8 cellular contexts compared by ENCODE assay signal in genomic region chr12:56359851-56360767, GRCh38. TPM values are rescaled to one million over a fixed set of nuclear protein-coding genes. Genes with fewer than 3 reads are reported as not detected.
DNase-seq lines count a peak whose midpoint lies in the region; ATAC-seq, FAIRE-seq and TF ChIP-seq lines count a peak whose summit lies in the region.

Gene STAT2 (minus strand): TSS chr12:56360107. CDS start chr12:56356571, 3,536 bp downstream.

- DNase-seq in D341Med (ENCODE audit: low spot score): peak; percentile 97
- peak; percentile 93 for DNase-seq in HuH-7 (ENCODE audit: low spot score)
- DNase-seq in activated CD8-positive, alpha-beta memory T cell treated with anti-CD3 and anti-CD28 coated beads, Interleukin-2, amount 50 U/mL, for 48 hours: peak; percentile 97
- DNase-seq in stimulated activated CD8-positive, alpha-beta memory T cell treated with anti-CD3 and anti-CD28 coated beads, Interleukin-15, amount 100 ng/mL, for 4 hours (ENCODE audit: low read depth in 2 of 2): peak; percentile 98 to 99

- H3K4me1 ChIP-seq in OCI-LY3 (ENCODE audit: low read length) (peaks cover 17% of the 10 kb centered on the region), mesodermal cell (ENCODE audit: control insufficient read depth, insufficient read depth, low read length, poor library complexity, severe bottlenecking) (no peaks in the 10 kb centered on the region)

- H3K4me2 ChIP-seq in OCI-LY3 (ENCODE audit: low read length): peak within 1 kb of the TSS; percentile 93

- H3K9me3 ChIP-seq in OCI-LY3 (ENCODE audit: insufficient read depth, low read length): no peaks in the 10 kb centered on the region
- no peaks in the 10 kb centered on the region for H3K9me3 ChIP-seq in mesodermal cell (ENCODE audit: control insufficient read depth, low read length)

- peak within 1 kb of the TSS; percentile 87 for H3K9ac ChIP-seq in OCI-LY3 (ENCODE audit: low read length)

- H3K27ac ChIP-seq in OCI-LY3 (ENCODE audit: low read length) (peak within 1 kb of the TSS; percentile 49), mesodermal cell (ENCODE audit: low read depth, low read length, severe bottlenecking) (peak within 1 kb of the TSS; percentile 65)

- peak within 1 kb of the TSS; percentile 28 for H2AFZ ChIP-seq in OCI-LY3 (ENCODE audit: low read depth, low read length)

- H3K79me2 ChIP-seq in OCI-LY3 (ENCODE audit: low read length): 0 out of 2 replicates have a peak, but pooled peaks cover 7% of the 10 kb centered on the region

- peak; percentile 94 for ATAC-seq in GM21515 (IDR thresholded peaks at IDR 0.05; ENCODE audit: unreplicated experiment)

- WGBS in mesodermal cell (ENCODE audit: insufficient coverage in 2 of 2), 2 experiments: 0 to 1% methylated on average over 43 to 46 of the region's 54 CpGs

- H3K27me3 ChIP-seq in OCI-LY3 (ENCODE audit: low read depth, low read length): no peaks in the 10 kb centered on the region

- peak; percentile 100 for FAIRE-seq in endometrium (lab: Jason Lieb, UNC)

- peaks cover 7% of the 10 kb centered on the region for H3K36me3 ChIP-seq in OCI-LY3 (replicated peaks; ENCODE audit: low read depth, low read length)
- peaks cover 14% of the 10 kb centered on the region for H3K36me3 ChIP-seq in mesodermal cell (ENCODE audit: control insufficient read depth, insufficient read depth, low read length)

- no peak for TF ChIP-seq CTCF in OCI-LY3 (IDR thresholded peaks at IDR 0.05; ENCODE audit: low read depth, low read length)

- no peaks in the 10 kb centered on the region for H4K20me1 ChIP-seq in OCI-LY3 (ENCODE audit: insufficient read depth, low read length)

- H3K4me3 ChIP-seq in OCI-LY3 (ENCODE audit: low read length) (peak within 1 kb of the TSS; percentile 90), mesodermal cell (ENCODE audit: extremely low read depth, insufficient read depth, low read length, poor library complexity, severe bottlenecking) (peak within 1 kb of the TSS; percentile 69)

RNA-seq across cellular contexts. Expression of gene STAT2, which starts in this region (rescaled TPM):
- polyA plus RNA-seq in mesodermal cell (2013, experiment 1 of 2): 61.5 TPM
- polyA plus RNA-seq in mesodermal cell (2013, experiment 2 of 2): 58.6 TPM

Comparison
In these comparisons a context has a peak if more than half of its experiments do, and no peak if none do; other contexts are left out.
1. Peak in every context shown above with its lines: DNase-seq, ATAC-seq, H3K4me3 ChIP-seq and H3K27ac ChIP-seq.